Comparison of ENCODE assay signal across 14 cellular contexts in the genomic region with DNA sequence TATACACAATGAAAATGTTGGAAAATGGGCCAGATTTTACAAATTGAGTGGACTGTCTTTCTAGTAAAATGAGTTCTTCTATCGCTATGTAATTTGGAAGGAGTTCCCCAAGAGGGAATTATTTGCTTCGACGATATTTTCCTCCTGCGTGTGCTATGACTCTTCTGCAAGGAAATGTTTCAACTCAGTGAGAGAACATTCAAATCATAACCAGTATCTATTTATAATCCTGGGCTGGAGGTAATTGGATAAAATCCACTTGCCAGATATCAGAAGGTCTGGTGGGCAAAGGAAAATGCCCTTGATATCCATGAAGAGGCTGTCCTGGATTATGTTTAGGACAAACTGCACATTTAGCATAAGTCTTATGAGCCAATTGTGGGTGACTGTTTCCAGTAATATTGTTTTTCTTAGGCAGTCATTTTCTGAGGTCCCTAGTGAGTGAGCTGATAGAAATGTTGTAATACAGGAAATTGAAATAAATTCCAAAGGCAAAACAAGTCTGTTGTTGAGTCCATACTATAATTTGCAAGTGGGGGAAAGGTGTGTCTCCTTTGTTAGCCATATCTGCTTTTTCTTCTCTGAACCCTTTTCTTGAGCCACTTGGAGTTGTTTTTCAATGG. TPM values are rescaled to one million over a fixed set of nuclear protein-coding genes. Genes with fewer than 3 reads are reported as not detected.
DNase-seq lines count a peak whose midpoint lies in the region; ATAC-seq, FAIRE-seq and TF ChIP-seq lines count a peak whose summit lies in the region.
"Had no signal": no experiment of that assay in that cellular context is flagged by ENCODE, and none has a peak within 500 bp of the region (broad histone marks: within the 10 kb centered on the region; RNA-seq: fewer than 3 reads in every experiment).

No MANE protein-coding gene starts in this region.

- no peak overlapping the region for H3K27ac Mint-ChIP-seq in nephron progenitor cell
- H3K27ac Mint-ChIP-seq: activated T-cell treated with anti-CD3 and anti-CD28 coated beads, Interleukin-2, amount 50 U/mL, for 24 hours had no signal

- no peak for TF ChIP-seq CTCF in bronchial epithelial cell (IDR thresholded peaks at IDR 0.05; ENCODE audit: insufficient read depth, low read length, severe bottlenecking)
- TF ChIP-seq CTCF in heart right ventricle (IDR thresholded peaks at IDR 0.05): no peak
- no peak for TF ChIP-seq CTCF in testis (IDR thresholded peaks at IDR 0.05)
- TF ChIP-seq CTCF in nephron progenitor cell (IDR thresholded peaks at IDR 0.05): no peak

- H3K4me1 Mint-ChIP-seq in nephron progenitor cell: no peaks in the 10 kb centered on the region

- 32 to 44% methylated on average over 4 of the region's 4 CpGs for WGBS in heart right ventricle, 2 donors
- 81 to 87% methylated on average over 4 of the region's 4 CpGs for WGBS in testis, 2 donors

- no peak overlapping the region for H3K4me3 ChIP-seq in bronchial epithelial cell (ENCODE audit: low read depth, low read length)
- H3K4me3 ChIP-seq in heart right ventricle: no peak overlapping the region
- no peak overlapping the region for H3K4me3 ChIP-seq in skeletal muscle tissue (ENCODE audit: low read length in 3 of 3)
- no peak overlapping the region for H3K4me3 ChIP-seq in testis
- H3K4me3 ChIP-seq: adrenal gland had no signal

- no peak for TF ChIP-seq POLR2A in testis (IDR thresholded peaks at IDR 0.05)

- no peaks in the 10 kb centered on the region for H3K27me3 ChIP-seq in bronchial epithelial cell (ENCODE audit: control insufficient read depth, insufficient read depth, low read length)
- no peaks in the 10 kb centered on the region for H3K27me3 ChIP-seq in heart right ventricle
- no peaks in the 10 kb centered on the region for H3K27me3 ChIP-seq in skeletal muscle tissue (ENCODE audit: control insufficient read depth in 3 of 3, insufficient read depth in 3 of 3, low read length in 3 of 3)
- H3K27me3 ChIP-seq in testis: no peaks in the 10 kb centered on the region
- H3K27me3 ChIP-seq: adrenal gland had no signal

- H3K9ac ChIP-seq in skeletal muscle tissue (ENCODE audit: low read depth in 1 of 3, low read length in 3 of 3): no peak overlapping the region
- H3K9ac ChIP-seq: parathyroid adenoma had no signal

- H3K9me3 Mint-ChIP-seq in nephron progenitor cell: peaks cover 49% of the 10 kb centered on the region

- peak; percentile 26 for DNase-seq in HCEC 1CT
- DNase-seq in bronchial epithelial cell (ENCODE audit: low read depth): peak; percentile 81
- no peak for DNase-seq in heart right ventricle
- no peak for DNase-seq in superior temporal gyrus (ENCODE audit: extremely low spot score)
- DNase-seq in activated CD4-positive, alpha-beta T cell treated with anti-CD3 and anti-CD28 coated beads for 48 hours: no peak
- DNase-seq in testis: no peak
- no peak for DNase-seq in nephron progenitor cell
- DNase-seq: activated T-cell treated with anti-CD3 and anti-CD28 coated beads, Interleukin-2, amount 50 U/mL, for 24 hours; adrenal gland; KBM-7; NCI-H526 had no signal

- no peak for FAIRE-seq in bronchial epithelial cell (lab: Jason Lieb, UNC)

- H3K4me3 Mint-ChIP-seq in nephron progenitor cell: no peak overlapping the region
- H3K4me3 Mint-ChIP-seq: activated T-cell treated with anti-CD3 and anti-CD28 coated beads, Interleukin-2, amount 50 U/mL, for 24 hours had no signal

- H3K4me1 ChIP-seq in heart right ventricle (peaks cover 0 to 27% (median 8%) of the 10 kb centered on the region in 9 donors), skeletal muscle tissue (ENCODE audit: control insufficient read depth in 3 of 3, insufficient read depth in 3 of 3, low read length in 3 of 3) (peaks cover 0 to 5% (median 2%) of the 10 kb centered on the region in 3 donors), testis (no peaks in the 10 kb centered on the region)
- H3K4me1 ChIP-seq: adrenal gland, parathyroid adenoma had no signal

- no peaks in the 10 kb centered on the region for H3K27me3 Mint-ChIP-seq in nephron progenitor cell (ENCODE audit: low read depth, poor library complexity)
- H3K27me3 Mint-ChIP-seq: activated T-cell treated with anti-CD3 and anti-CD28 coated beads, Interleukin-2, amount 50 U/mL, for 24 hours had no signal

- peak overlapping the region in 9 of 10 donors; percentile 11 to 75 (median 48) for H3K27ac ChIP-seq in heart right ventricle
- peak overlapping the region; percentile 50 for H3K27ac ChIP-seq in skeletal muscle tissue (ENCODE audit: low read depth, low read length)
- no peak overlapping the region for H3K27ac ChIP-seq in testis
- H3K27ac ChIP-seq: adrenal gland, C4-2B, parathyroid adenoma had no signal

- ATAC-seq in heart right ventricle: peak; percentile 45 to 73 (median 59)

- H3K9me3 ChIP-seq in heart right ventricle: no peaks in the 10 kb centered on the region
- no peaks in the 10 kb centered on the region for H3K9me3 ChIP-seq in skeletal muscle tissue (ENCODE audit: control insufficient read depth in 3 of 3, low read length in 3 of 3)
- H3K9me3 ChIP-seq in testis: no peaks in the 10 kb centered on the region
- H3K9me3 ChIP-seq: adrenal gland had no signal

- H3K36me3 Mint-ChIP-seq in nephron progenitor cell (ENCODE audit: low read depth): peaks cover 81% of the 10 kb centered on the region

- intact Hi-C loops in heart right ventricle (cut with DNase I): no loop called here
- intact Hi-C loops in testis (cut with DNase I; ENCODE audit: low total_unique reads): no loop called here

- H3K36me3 ChIP-seq in bronchial epithelial cell (ENCODE audit: control insufficient read depth, insufficient read depth, low read length) (peaks cover under 1% of the 10 kb centered on the region), heart right ventricle (peaks cover 0 to 11% (median 0%) of the 10 kb centered on the region in 9 donors), skeletal muscle tissue (ENCODE audit: control insufficient read depth in 3 of 3, insufficient read depth in 3 of 3, low read length in 3 of 3) (no peaks in the 10 kb centered on the region), testis (ENCODE audit: low read depth, missing control alignments) (no peaks in the 10 kb centered on the region)
- H3K36me3 ChIP-seq: adrenal gland had no signal

RNA-seq across cellular contexts. Expression of gene RPIA, which starts 17.8 kb away (rescaled TPM):
- total RNA-seq in bronchial epithelial cell: 6.3 and 6.4 TPM in 2 replicates
- 10 to 100 TPM in 9 of 10 donors, 1 to 10 TPM in 1; 9.1 to 18.7 (median 13.5) TPM for total RNA-seq in heart right ventricle
- polyA plus RNA-seq in heart right ventricle: 10 to 100 TPM; 11.3 to 15.1 TPM
- 11.0 TPM for total RNA-seq in skeletal muscle tissue
- 10 to 100 TPM; 16.2 TPM for total RNA-seq in testis
- polyA plus RNA-seq in testis (ENCODE audit: insufficient read depth, low read depth, low replicate concordance): 17.9 TPM

Comparison
In these comparisons a context has a peak if more than half of its experiments do, and no peak if none do; other contexts are left out.
1. DNase-seq: peak in HCEC 1CT (single experiment) and bronchial epithelial cell (single experiment); none in heart right ventricle (0 of 2), superior temporal gyrus (single experiment), activated CD4-positive, alpha-beta T cell treated with anti-CD3 and anti-CD28 coated beads for 48 hours (single experiment), testis (single experiment) and nephron progenitor cell (single experiment).
2. H3K27ac ChIP-seq: peak in heart right ventricle (9 of 10) and skeletal muscle tissue (single experiment); none in testis (0 of 2).